10 cellular contexts compared by ENCODE assay signal in the genomic region with DNA sequence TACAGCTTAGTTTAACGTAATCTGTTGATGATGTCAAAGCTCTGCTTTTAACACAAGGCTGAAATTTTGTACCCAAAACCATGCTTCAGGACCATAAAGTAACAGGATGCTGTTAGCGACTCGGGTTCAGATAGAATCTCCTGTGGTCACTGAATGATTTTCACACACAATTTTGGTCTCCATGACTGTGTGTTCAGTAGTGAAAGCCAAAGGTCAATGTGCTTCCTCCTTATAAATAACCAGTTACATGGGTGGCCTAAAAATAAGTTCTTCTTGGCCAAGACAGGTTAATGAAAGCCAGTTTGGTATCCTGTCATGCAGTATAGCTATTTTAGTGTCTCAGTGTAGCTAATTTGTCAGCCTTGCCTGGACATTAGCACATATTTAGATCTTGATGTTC. TPM values are rescaled to one million over a fixed set of nuclear protein-coding genes. Genes with fewer than 3 reads are reported as not detected.
DNase-seq lines count a peak whose midpoint lies in the region; ATAC-seq and TF ChIP-seq lines count a peak whose summit lies in the region.
"Had no signal": no experiment of that assay in that cellular context is flagged by ENCODE, and none has a peak within 500 bp of the region (broad histone marks: within the 10 kb centered on the region; RNA-seq: fewer than 3 reads in every experiment).

No MANE protein-coding gene starts in this region.

- H3K27me3 Mint-ChIP-seq in endodermal cell (ENCODE audit: insufficient read depth): peaks cover 83% of the 10 kb centered on the region

- H3K27ac ChIP-seq in left ventricle myocardium inferior (replicated peaks): peak overlapping the region; percentile 45
- no peak overlapping the region for H3K27ac ChIP-seq in endodermal cell (ENCODE audit: low read depth, low read length)

- H3K4me3 ChIP-seq in left ventricle myocardium inferior (no peak overlapping the region), endodermal cell (ENCODE audit: low read length) (no peak overlapping the region), foreskin fibroblast (ENCODE audit: low read depth in 1 of 2, low read length in 2 of 2) (no peak overlapping the region)

- no peaks in the 10 kb centered on the region for H3K4me1 Mint-ChIP-seq in endodermal cell
- H3K4me1 Mint-ChIP-seq: activated naive CD4-positive, alpha-beta T cell treated with anti-CD3 and anti-CD28 coated beads, Interleukin-2, amount 50 U/mL, for 24 hours had no signal

- WGBS in endodermal cell (ENCODE audit: insufficient coverage in 1 of 2, insufficient read length in 1 of 2), 2 experiments: 88 to 100% methylated on average over 1 to 3 of the region's 3 CpGs

- no peaks in the 10 kb centered on the region for H3K27me3 ChIP-seq in left ventricle myocardium inferior (ENCODE audit: low read depth)
- peaks cover 87% of the 10 kb centered on the region for H3K27me3 ChIP-seq in endodermal cell (ENCODE audit: control insufficient read depth, insufficient read depth, low read length, poor library complexity, severe bottlenecking)

- no peaks in the 10 kb centered on the region for H3K36me3 Mint-ChIP-seq in endodermal cell (ENCODE audit: low read depth)
- H3K36me3 Mint-ChIP-seq: activated naive CD4-positive, alpha-beta T cell treated with anti-CD3 and anti-CD28 coated beads, Interleukin-2, amount 50 U/mL, for 24 hours had no signal

- DNase-seq in left ventricle myocardium inferior (no peak), endodermal cell (no peak), kidney glomerular epithelial cell (lab: John Stamatoyannopoulos, UW) (no peak), NCI-H146 (lab: John Stamatoyannopoulos, UW) (no peak), foreskin fibroblast (no peak)
- DNase-seq: head of caudate nucleus had no signal

- H3K9ac ChIP-seq in endodermal cell (ENCODE audit: extremely low read depth, low read length, poor library complexity, severe bottlenecking): no peak overlapping the region

- H3K4me3 Mint-ChIP-seq in endodermal cell: no peak overlapping the region
- H3K4me3 Mint-ChIP-seq: activated naive CD4-positive, alpha-beta T cell treated with anti-CD3 and anti-CD28 coated beads, Interleukin-2, amount 50 U/mL, for 24 hours had no signal

- peaks cover 9% of the 10 kb centered on the region for H3K4me1 ChIP-seq in left ventricle myocardium inferior
- H3K4me1 ChIP-seq in endodermal cell (ENCODE audit: control insufficient read depth, insufficient read depth, low read length): no peaks in the 10 kb centered on the region

- intact Hi-C loops in left ventricle myocardium inferior (cut with micrococcal nuclease): no loop called here

- ATAC-seq in GM18858 (IDR thresholded peaks at IDR 0.05; ENCODE audit: unreplicated experiment) (peak; percentile 98), GM21390 (IDR thresholded peaks at IDR 0.05; ENCODE audit: unreplicated experiment) (peak; percentile 97), HG03064 (IDR thresholded peaks at IDR 0.05; ENCODE audit: low read depth, unreplicated experiment) (peak; percentile 99)

- no peak for TF ChIP-seq CTCF in left ventricle myocardium inferior (IDR thresholded peaks at IDR 0.05; ENCODE audit: borderline replicate concordance)
- no peak for TF ChIP-seq CTCF in endodermal cell (conservative IDR thresholded peaks at IDR 0.05)
- TF ChIP-seq CTCF in foreskin fibroblast (IDR thresholded peaks at IDR 0.05; ENCODE audit: low read depth, low read length): no peak

- H3K36me3 ChIP-seq in left ventricle myocardium inferior: no peaks in the 10 kb centered on the region
- no peaks in the 10 kb centered on the region for H3K36me3 ChIP-seq in endodermal cell (ENCODE audit: control insufficient read depth, insufficient read depth, low read length)

- H3K27ac Mint-ChIP-seq in endodermal cell: no peak overlapping the region
- H3K27ac Mint-ChIP-seq: activated naive CD4-positive, alpha-beta T cell treated with anti-CD3 and anti-CD28 coated beads, Interleukin-2, amount 50 U/mL, for 24 hours had no signal

- no peaks in the 10 kb centered on the region for H3K9me3 ChIP-seq in left ventricle myocardium inferior (replicated peaks)
- no peaks in the 10 kb centered on the region for H3K9me3 ChIP-seq in endodermal cell (ENCODE audit: control insufficient read depth, low read length)

- H3K9me3 Mint-ChIP-seq in endodermal cell: no peaks in the 10 kb centered on the region
- H3K9me3 Mint-ChIP-seq: activated naive CD4-positive, alpha-beta T cell treated with anti-CD3 and anti-CD28 coated beads, Interleukin-2, amount 50 U/mL, for 24 hours had no signal

RNA-seq across cellular contexts. Expression of gene PTP4A1, which starts 19.1 kb away (rescaled TPM):
- total RNA-seq in left ventricle myocardium inferior (22.3 TPM), endodermal cell (10 to 100 TPM; 37.2 to 42.6 TPM)
- 79.9 TPM for polyA plus RNA-seq in endodermal cell (2013, experiment 1 of 2)
- polyA plus RNA-seq in endodermal cell (2013, experiment 2 of 2): 78.4 TPM
